Comparison of ENCODE assay signal across 1 cellular context in genomic region chr19:13920940-13921744, GRCh38.
TF ChIP-seq lines count a peak whose summit lies in the region.

No MANE protein-coding gene starts in this region.

TF ChIP-seq in WTC11, 78 proteins besides CTCF, POLR2A, EP300 and RAD21 (continued from another document):
- TF ChIP-seq AR (CRISPR knock-in tag; IDR thresholded peaks at IDR 0.05) (no peak), NR2C2 (CRISPR knock-in tag; IDR thresholded peaks at IDR 0.05) (no peak), MLX (CRISPR knock-in tag; IDR thresholded peaks at IDR 0.05) (no peak), ERG (CRISPR knock-in tag; IDR thresholded peaks at IDR 0.05) (no peak), SMAD3 (CRISPR knock-in tag; IDR thresholded peaks at IDR 0.05; ENCODE audit: borderline replicate concordance) (no peak), ZNF425 (CRISPR knock-in tag; conservative IDR thresholded peaks at IDR 0.05) (no peak), CREM (CRISPR knock-in tag; IDR thresholded peaks at IDR 0.05) (0 out of 2 replicates have a peak, but pooled peaks have one; percentile 48), ZNF138 (CRISPR knock-in tag; conservative IDR thresholded peaks at IDR 0.05) (no peak), E2F1 (CRISPR knock-in tag; IDR thresholded peaks at IDR 0.05) (no peak), ZMAT4 (CRISPR knock-in tag; IDR thresholded peaks at IDR 0.05) (no peak), PRDM15 (CRISPR knock-in tag; IDR thresholded peaks at IDR 0.05) (no peak), ZNF423 (CRISPR knock-in tag; IDR thresholded peaks at IDR 0.05) (no peak), USF1 (CRISPR knock-in tag; IDR thresholded peaks at IDR 0.05) (peak; percentile 92)
